ENCODE assay signal across 7 cellular contexts in the genomic region with DNA sequence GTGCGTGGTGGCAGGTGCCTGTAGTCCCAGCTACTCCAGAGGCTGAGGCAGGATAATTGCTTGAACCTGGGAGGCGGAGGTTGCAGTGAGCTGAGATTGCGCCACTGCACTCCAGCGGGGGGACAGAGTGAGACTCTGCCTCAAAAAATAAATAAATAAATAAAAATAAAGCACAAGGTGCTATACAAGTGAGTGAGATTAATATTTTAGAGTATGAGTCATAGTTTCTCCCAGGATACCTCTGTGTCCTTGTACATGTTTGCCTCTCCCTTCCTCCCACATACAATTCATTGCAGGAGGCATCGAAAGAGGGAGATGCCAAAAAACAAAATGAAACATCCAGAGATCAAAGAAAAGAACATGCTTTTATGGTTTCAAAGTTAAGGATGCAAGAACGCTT. TPM values are rescaled to one million over a fixed set of nuclear protein-coding genes. Genes with fewer than 3 reads are reported as not detected.
"Had no signal": no experiment of that assay in that cellular context is flagged by ENCODE, and none has a peak within 500 bp of the region (broad histone marks: within the 10 kb centered on the region; RNA-seq: fewer than 3 reads in every experiment).

No MANE protein-coding gene starts in this region.

RNA-seq across cellular contexts. Expression of gene OCM2, which starts 14.7 kb away (rescaled TPM):
- total RNA-seq: GM23338, H1, H9, HFFc6, HT1080, IMR-90, K562 had no signal
- polyA plus RNA-seq: GM23338, H1, IMR-90, K562 had no signal
